In genomic region chr9:83656032-83656680, GRCh38 we compare ENCODE assay signal across 17 cellular contexts.
DNase-seq lines count a peak whose midpoint lies in the region; ATAC-seq and TF ChIP-seq lines count a peak whose summit lies in the region.
"Had no signal": no experiment of that assay in that cellular context is flagged by ENCODE, and none has a peak within 500 bp of the region (broad histone marks: within the 10 kb centered on the region; RNA-seq: fewer than 3 reads in every experiment).

No MANE protein-coding gene starts in this region.

- POLR2A ChIA-PET in GM10248 (lab: Yijun Ruan, JAX): no interaction called here

- no peak for TF ChIP-seq CTCF in GM10248 (IDR thresholded peaks at IDR 0.05; ENCODE audit: control extremely low read depth, extremely low read depth, low read depth, missing control alignments)
- TF ChIP-seq CTCF in coronary artery (IDR thresholded peaks at IDR 0.05): no peak

- H3K4me3 ChIP-seq in coronary artery: no peak overlapping the region
- H3K4me3 ChIP-seq: body of pancreas, left ventricle myocardium inferior, psoas muscle had no signal

- DNase-seq in GM10248 (ENCODE audit: extremely low spot score): peak; percentile 18
- DNase-seq in stimulated activated CD4-positive, alpha-beta T cell treated with anti-CD3 and anti-CD28 coated beads, Interleukin-1b, Interleukin-23, amount 100 ng/mL, for 48 hours: no peak
- DNase-seq in coronary artery (ENCODE audit: low spot score): no peak
- no peak for DNase-seq in germinal center (ENCODE audit: low spot score)
- DNase-seq in stimulated activated CD4-positive, alpha-beta T cell treated with anti-CD3 and anti-CD28 coated beads, Interleukin-4, amount 100 ng/mL, for 4 hours: no peak
- DNase-seq: activated CD4-positive, alpha-beta memory T cell treated with anti-CD3 and anti-CD28 coated beads for 36 hours; activated gamma-delta T cell; body of pancreas; left ventricle myocardium inferior; naive thymus-derived CD8-positive, alpha-beta T cell; NCI-H2029; psoas muscle; Right ventricle myocardium superior; trophoblast cell had no signal

- CTCF ChIA-PET in GM10248 (lab: Yijun Ruan, JAX): interaction anchor here (1.1 to 2.1 kb wide), 4 partner anchors 10 to 53 kb away, joined by 3 to 10 read pairs (median 6); partner anchors contain the start of gene UBQLN1

- no peak overlapping the region for H3K27ac ChIP-seq in coronary artery
- H3K27ac ChIP-seq: body of pancreas, left ventricle myocardium inferior, psoas muscle had no signal

- peak; percentile 86 for ATAC-seq in GM18868 (IDR thresholded peaks at IDR 0.05; ENCODE audit: unreplicated experiment)
- peak; percentile 63 for ATAC-seq in HG02678 (IDR thresholded peaks at IDR 0.05; ENCODE audit: unreplicated experiment)
- peak; percentile 32 for ATAC-seq in HG03469 (IDR thresholded peaks at IDR 0.05; ENCODE audit: unreplicated experiment)
- ATAC-seq: body of pancreas; naive thymus-derived CD8-positive, alpha-beta T cell had no signal

Comparison
In these comparisons a context has a peak if more than half of its experiments do, and no peak if none do; other contexts are left out.
1. ATAC-seq: peak in every context shown above with its lines; median percentile 86 in GM18868; 63 in HG02678; 32 in HG03469.